17 cellular contexts compared by ENCODE assay signal in genomic region chr3:47261301-47261700, GRCh38. TPM values are rescaled to one million over a fixed set of nuclear protein-coding genes. Genes with fewer than 3 reads are reported as not detected.
DNase-seq lines count a peak whose midpoint lies in the region; ATAC-seq and TF ChIP-seq lines count a peak whose summit lies in the region.
"Had no signal": no experiment of that assay in that cellular context is flagged by ENCODE, and none has a peak within 500 bp of the region (broad histone marks: within the 10 kb centered on the region; RNA-seq: fewer than 3 reads in every experiment).

No MANE protein-coding gene starts in this region.

- intact Hi-C loops in PC-3 (cut with micrococcal nuclease), result no loop called here

- H3K9me3 Mint-ChIP-seq in stimulated activated effector memory CD8-positive, alpha-beta T cell treated with anti-CD3 and anti-CD28 coated beads, Interleukin-12 subunit alpha, Interleukin-12 subunit beta, amount 100 ng/mL, for 72 hours, result no peaks in the 10 kb centered on the region
- H3K9me3 Mint-ChIP-seq: CD4-positive, alpha-beta memory T cell; nephron had no signal

- H3K4me3 ChIP-seq in PC-3 (ENCODE audit: low read length) (no peak overlapping the region), SJCRH30 (no peak overlapping the region)
- H3K4me3 ChIP-seq: stomach had no signal

- CTCF ChIA-PET in PC-3 (lab: Charles Lee), result no interaction called here

- DNase-seq in SKM-1 treated with dmso at 0.1 percent for 144 hours (lab: John Stamatoyannopoulos, UW; ENCODE audit: unreplicated experiment), result peak; percentile 12
- no peak for DNase-seq in SKM-1 (lab: John Stamatoyannopoulos, UW; ENCODE audit: unreplicated experiment)
- peak; percentile 43 for DNase-seq in PC-3
- peak; percentile 21 for DNase-seq in fibroblast of peridontal ligament (ENCODE audit: extremely low read depth)
- DNase-seq in stimulated activated effector memory CD8-positive, alpha-beta T cell treated with anti-CD3 and anti-CD28 coated beads, Interleukin-12 subunit alpha, Interleukin-12 subunit beta, amount 100 ng/mL, for 72 hours (ENCODE audit: low spot score in 2 of 2), result no peak
- DNase-seq in SJCRH30, result no peak
- no peak for DNase-seq in SW 1271 (lab: John Stamatoyannopoulos, UW)
- no peak for DNase-seq in OCI-M2 (lab: John Stamatoyannopoulos, UW; ENCODE audit: unreplicated experiment)
- DNase-seq: activated CD4-positive, CD25-positive, alpha-beta regulatory T cell treated with anti-CD3 and anti-CD28 coated beads, Interleukin-2, amount 50 U/mL, for 72 hours; activated gamma-delta T cell treated with Interleukin-2 at 50 U/mL for 16 hours; anterior cingulate cortex; CD4-positive, alpha-beta memory T cell; NCI-H2029; NCI-H524; stimulated activated CD4-positive, alpha-beta T cell treated with anti-CD3 and anti-CD28 coated beads, Interleukin-15, amount 100 ng/mL, for 24 hours; stomach had no signal

- POLR2A ChIA-PET in PC-3 (lab: Charles Lee; ENCODE audit: unreplicated experiment), result no interaction called here

- no peak overlapping the region for H3K4me2 ChIP-seq in PC-3 (ENCODE audit: low read length)

- H3K9ac ChIP-seq in PC-3 (ENCODE audit: low read length), result no peak overlapping the region

- H3K27me3 ChIP-seq in PC-3 (ENCODE audit: low read length), result no peaks in the 10 kb centered on the region
- no peaks in the 10 kb centered on the region for H3K27me3 ChIP-seq in SJCRH30
- H3K27me3 ChIP-seq: stomach had no signal

- H4K20me1 ChIP-seq in PC-3 (ENCODE audit: low read length), result no peaks in the 10 kb centered on the region

- no peak for TF ChIP-seq CTCF in PC-3 (conservative IDR thresholded peaks at IDR 0.05; ENCODE audit: low read depth, low read length)

- H3F3A ChIP-seq in PC-3 (ENCODE audit: low read length, unreplicated experiment), result no peaks in the 10 kb centered on the region

- H3K4me1 ChIP-seq in PC-3 (ENCODE audit: insufficient read depth, low read length) (peaks cover 2% of the 10 kb centered on the region; the same call in 1 of the 2 replicates), SJCRH30 (peaks cover 13% of the 10 kb centered on the region)

- peak; percentile 27; the same call in 1 of the 2 replicates for ATAC-seq in PC-3
- peak; percentile 16 for ATAC-seq in stimulated activated effector memory CD8-positive, alpha-beta T cell treated with anti-CD3 and anti-CD28 coated beads, Interleukin-12 subunit alpha, Interleukin-12 subunit beta, amount 100 ng/mL, for 72 hours

- H3K9me3 ChIP-seq in PC-3 (ENCODE audit: low read length), result no peaks in the 10 kb centered on the region
- H3K9me3 ChIP-seq in SJCRH30 (replicated peaks), result no peaks in the 10 kb centered on the region
- H3K9me3 ChIP-seq: stomach had no signal

- H3K9me2 ChIP-seq in PC-3 (replicated peaks; ENCODE audit: low read length), result no peaks in the 10 kb centered on the region

- H3K4me1 Mint-ChIP-seq in stimulated activated effector memory CD8-positive, alpha-beta T cell treated with anti-CD3 and anti-CD28 coated beads, Interleukin-12 subunit alpha, Interleukin-12 subunit beta, amount 100 ng/mL, for 72 hours, result no peaks in the 10 kb centered on the region
- H3K4me1 Mint-ChIP-seq: CD4-positive, alpha-beta memory T cell; nephron had no signal

- H3K4me3 Mint-ChIP-seq in stimulated activated effector memory CD8-positive, alpha-beta T cell treated with anti-CD3 and anti-CD28 coated beads, Interleukin-12 subunit alpha, Interleukin-12 subunit beta, amount 100 ng/mL, for 72 hours, result no peak overlapping the region
- H3K4me3 Mint-ChIP-seq: CD4-positive, alpha-beta memory T cell; nephron had no signal

- H2AFZ ChIP-seq in PC-3 (ENCODE audit: low read length), result no peak overlapping the region

- H3K36me3 ChIP-seq in PC-3 (ENCODE audit: low read depth, low read length) (no peaks in the 10 kb centered on the region), SJCRH30 (no peaks in the 10 kb centered on the region)
- H3K36me3 ChIP-seq: stomach had no signal

- no TSS peak for BruUV-seq in PC-3 (replicated peaks; lab: Mats Ljungman, UMichigan)

- H3K79me2 ChIP-seq in PC-3 (ENCODE audit: low read length), result no peaks in the 10 kb centered on the region

- no peak overlapping the region for H3K27ac Mint-ChIP-seq in stimulated activated effector memory CD8-positive, alpha-beta T cell treated with anti-CD3 and anti-CD28 coated beads, Interleukin-12 subunit alpha, Interleukin-12 subunit beta, amount 100 ng/mL, for 72 hours
- H3K27ac Mint-ChIP-seq: CD4-positive, alpha-beta memory T cell; nephron had no signal

- no peaks in the 10 kb centered on the region for H3K36me3 Mint-ChIP-seq in stimulated activated effector memory CD8-positive, alpha-beta T cell treated with anti-CD3 and anti-CD28 coated beads, Interleukin-12 subunit alpha, Interleukin-12 subunit beta, amount 100 ng/mL, for 72 hours
- H3K36me3 Mint-ChIP-seq: CD4-positive, alpha-beta memory T cell had no signal

- no peak overlapping the region for H3K27ac ChIP-seq in PC-3 (ENCODE audit: low read length)
- H3K27ac ChIP-seq in SJCRH30, result no peak overlapping the region
- H3K27ac ChIP-seq: stomach had no signal

RNA-seq across cellular contexts. Expression of gene KIF9, which starts 21.3 kb away (rescaled TPM):
- 16.2 and 22.7 TPM in 2 replicates for total RNA-seq in PC-3 (2014; rRNA removed)
- 5.1 and 5.6 TPM in 2 replicates for total RNA-seq in SJCRH30 (2014; rRNA removed; shearing (Covaris generic))

RNA-seq across cellular contexts. Expression of gene KLHL18, which starts 21.4 kb away (rescaled TPM):
- total RNA-seq in PC-3 (2014; rRNA removed), result 28.6 and 36.5 TPM in 2 replicates
- 11.3 and 11.8 TPM in 2 replicates for total RNA-seq in SJCRH30 (2014; rRNA removed; shearing (Covaris generic))

Comparison
In these comparisons a context has a peak if more than half of its experiments do, and no peak if none do; other contexts are left out.
1. DNase-seq: peak in SKM-1 treated with dmso at 0.1 percent for 144 hours (single experiment), PC-3 (single experiment) and fibroblast of peridontal ligament (single experiment); none in SKM-1 (single experiment), stimulated activated effector memory CD8-positive, alpha-beta T cell treated with anti-CD3 and anti-CD28 coated beads, Interleukin-12 subunit alpha, Interleukin-12 subunit beta, amount 100 ng/mL, for 72 hours (0 of 2), SJCRH30 (0 of 2), SW 1271 (0 of 2) and OCI-M2 (single experiment).